Comparison of ENCODE assay signal across 20 cellular contexts in the genomic region with DNA sequence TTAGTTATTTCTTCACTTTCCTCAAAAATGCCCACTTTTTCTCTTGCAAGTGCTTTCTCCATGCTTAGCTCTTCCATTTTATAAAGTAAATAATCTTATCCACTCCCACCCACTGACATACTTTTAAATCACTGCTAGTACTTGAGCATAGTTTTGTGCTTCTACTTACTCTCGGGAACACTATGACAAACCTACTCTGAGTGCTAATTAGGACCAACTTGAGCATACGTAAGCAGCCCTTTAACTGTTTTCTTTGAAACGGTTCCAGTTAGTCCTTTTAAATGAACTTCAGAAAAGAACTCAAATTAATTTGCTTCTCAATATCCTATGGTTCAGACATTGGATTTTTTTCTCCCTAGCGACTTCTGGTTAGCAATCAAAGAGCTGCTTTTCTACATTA.
"Had no signal": no experiment of that assay in that cellular context is flagged by ENCODE, and none has a peak within 500 bp of the region (broad histone marks: within the 10 kb centered on the region; RNA-seq: fewer than 3 reads in every experiment).

No MANE protein-coding gene starts in this region.

- H3K27me3 ChIP-seq: SJSA1 had no signal

- H3K36me3 ChIP-seq: SJSA1 had no signal

- H3K27me3 Mint-ChIP-seq: activated CD8-positive, alpha-beta memory T cell treated with anti-CD3 and anti-CD28 coated beads, Interleukin-2, amount 10 ng/mL, durations not matched to agents 7 days and 5 days; activated naive CD4-positive, alpha-beta T cell treated with anti-CD3 and anti-CD28 coated beads, Interleukin-2, amount 50 U/mL, for 24 hours; activated T-cell treated with anti-CD3 and anti-CD28 coated beads, Interleukin-2, amount 50 U/mL, for 24 hours had no signal

- H3K36me3 Mint-ChIP-seq: activated naive CD4-positive, alpha-beta T cell treated with anti-CD3 and anti-CD28 coated beads, Interleukin-2, amount 50 U/mL, for 24 hours had no signal

- ATAC-seq: activated CD4-positive, CD25-positive, alpha-beta regulatory T cell treated with anti-CD3 and anti-CD28 coated beads, Interleukin-2, amount 50 U/mL, for 24 hours; activated CD8-positive, alpha-beta memory T cell treated with anti-CD3 and anti-CD28 coated beads, Interleukin-2, amount 10 ng/mL, durations not matched to agents 7 days and 5 days; PC-3; SK-N-SH treated with all-trans-retinoic acid at 6 μM for 48 hours had no signal

- H3K4me1 ChIP-seq: SJSA1 had no signal

- H3K27ac ChIP-seq: SJSA1 had no signal

- H3K9me3 ChIP-seq: SJSA1 had no signal

- H3K4me3 Mint-ChIP-seq: activated CD8-positive, alpha-beta memory T cell treated with anti-CD3 and anti-CD28 coated beads, Interleukin-2, amount 10 ng/mL, durations not matched to agents 7 days and 5 days; activated naive CD4-positive, alpha-beta T cell treated with anti-CD3 and anti-CD28 coated beads, Interleukin-2, amount 50 U/mL, for 24 hours; activated T-cell treated with anti-CD3 and anti-CD28 coated beads, Interleukin-2, amount 50 U/mL, for 24 hours; activated T-helper 1 cell treated with anti-CD3 and anti-CD28 coated beads, Interleukin-12 subunit alpha, Interleukin-12 subunit beta, Interleukin-2, Interleukin-4 antibody, amounts not matched to agents 30 ng/mL and 10 ng/mL and 1 ng/mL, durations not matched to agents 14 hours and 24 hours and 36 hours; T-helper 1 cell treated with Interleukin-12 subunit alpha and Interleukin-12 subunit beta and Interleukin-4 antibody, amounts not matched to agents 30 μg/mL and 1 μg/mL, for 36 hours had no signal

- H3K4me3 ChIP-seq: SJSA1 had no signal

- H3K4me1 Mint-ChIP-seq: activated CD8-positive, alpha-beta memory T cell treated with anti-CD3 and anti-CD28 coated beads, Interleukin-2, amount 10 ng/mL, durations not matched to agents 7 days and 5 days; activated naive CD4-positive, alpha-beta T cell treated with anti-CD3 and anti-CD28 coated beads, Interleukin-2, amount 50 U/mL, for 24 hours had no signal

- DNase-seq: activated CD4-positive, alpha-beta T cell treated with anti-CD3 and anti-CD28 coated beads for 48 hours; activated CD4-positive, alpha-beta T cell treated with anti-CD3 and anti-CD28 coated beads, Interleukin-2, amount 50 U/mL, for 4 hours; activated CD8-positive, alpha-beta memory T cell treated with anti-CD3 and anti-CD28 coated beads, Interleukin-2, amount 10 ng/mL, durations not matched to agents 7 days and 5 days; activated effector memory CD4-positive, alpha-beta T cell treated with Interleukin-2 at 50 U/mL for 16 hours; activated naive CD4-positive, alpha-beta T cell; activated T-cell treated with anti-CD3 and anti-CD28 coated beads, Interleukin-2, amount 50 U/mL, for 24 hours; aorta; Karpas-422; MM.1S; NCI-H146; NCI-H1930; NCI-H510A treated with DMSO at 0.1 percent for 48 hours; PC-3; SHP77 had no signal

- H3K27ac Mint-ChIP-seq: activated CD8-positive, alpha-beta memory T cell treated with anti-CD3 and anti-CD28 coated beads, Interleukin-2, amount 10 ng/mL, durations not matched to agents 7 days and 5 days; activated naive CD4-positive, alpha-beta T cell treated with anti-CD3 and anti-CD28 coated beads, Interleukin-2, amount 50 U/mL, for 24 hours; activated T-cell treated with anti-CD3 and anti-CD28 coated beads, Interleukin-2, amount 50 U/mL, for 24 hours; activated T-helper 1 cell treated with anti-CD3 and anti-CD28 coated beads, Interleukin-12 subunit alpha, Interleukin-12 subunit beta, Interleukin-2, Interleukin-4 antibody, amounts not matched to agents 30 ng/mL and 10 ng/mL and 1 ng/mL, durations not matched to agents 14 hours and 24 hours and 36 hours; T-helper 1 cell treated with Interleukin-12 subunit alpha and Interleukin-12 subunit beta and Interleukin-4 antibody, amounts not matched to agents 30 μg/mL and 1 μg/mL, for 36 hours had no signal
